Comparison of ENCODE assay signal across 8 cellular contexts in the genomic region with DNA sequence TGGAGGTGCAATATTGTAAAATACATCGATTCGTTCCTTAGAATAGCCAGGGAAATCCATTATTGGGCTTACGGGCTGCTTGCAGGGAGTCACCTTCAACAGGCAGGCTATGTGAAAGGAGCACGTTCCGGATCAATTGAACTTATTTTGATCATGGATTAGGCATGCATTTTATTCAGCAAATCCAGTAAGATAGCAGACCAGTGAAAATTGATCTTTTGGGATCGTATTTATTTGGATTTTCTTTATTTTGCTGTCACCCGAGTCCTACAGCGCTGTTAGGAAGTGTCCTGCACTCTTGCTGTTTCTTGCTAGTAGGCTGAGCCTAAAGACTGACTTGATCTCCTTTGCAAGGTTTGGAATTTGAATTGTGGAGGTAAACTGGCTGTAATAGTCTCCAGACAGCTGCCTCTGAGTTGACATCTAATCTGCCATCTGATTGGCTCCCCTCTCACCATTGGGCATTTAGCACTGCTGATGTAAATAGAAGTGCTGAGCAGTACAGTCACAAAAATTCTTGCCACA. TPM values are rescaled to one million over a fixed set of nuclear protein-coding genes. Genes with fewer than 3 reads are reported as not detected.
DNase-seq lines count a peak whose midpoint lies in the region; ATAC-seq, FAIRE-seq and TF ChIP-seq lines count a peak whose summit lies in the region.

No MANE protein-coding gene starts in this region.

- H4K8ac ChIP-seq in H1 (ENCODE audit: extremely low read depth, insufficient read depth, low read length) = no peak overlapping the region

- POLR2A ChIA-PET in activated CD4-positive, alpha-beta T cell treated with anti-CD3 and anti-CD28 coated beads, Interleukin-2, amount 10 ng/mL, durations not matched to agents 7 days and 5 days (lab: Charles Lee) = interaction anchor here (1.2 kb wide), 1 partner anchor 241 kb away, joined by 7 read pairs; no protein-coding TSS in a partner anchor
- POLR2A ChIA-PET in H1 (lab: Charles Lee; ENCODE audit: partially characterized antibody) = interaction anchor here (0.8 to 4.7 kb wide), 8 partner anchors 8 to 117 kb away, joined by 3 to 32 read pairs (median 6); no protein-coding TSS in a partner anchor

- no peaks in the 10 kb centered on the region; the same call in 1 of the 2 replicates for H3K79me1 ChIP-seq in H1 (ENCODE audit: low read depth, low read length)

- no peaks in the 10 kb centered on the region for H3K9me3 Mint-ChIP-seq in activated CD4-positive, alpha-beta T cell treated with anti-CD3 and anti-CD28 coated beads, Interleukin-2, amount 10 ng/mL, durations not matched to agents 7 days and 5 days
- no peaks in the 10 kb centered on the region for H3K9me3 Mint-ChIP-seq in stimulated activated naive CD8-positive, alpha-beta T cell treated with anti-CD3 and anti-CD28 coated beads, Interleukin-15, Interleukin-2, amounts not matched to agents 100 ng/mL and 50 ng/mL, for 24 hours

- H2BK5ac ChIP-seq in H1 (ENCODE audit: low read depth, low read length) = 0 out of 2 replicates have a peak overlapping the region, but pooled peaks have one; percentile 13

- H3K18ac ChIP-seq in H1 (ENCODE audit: extremely low read depth, low read length) = no peak overlapping the region

- WGBS in H1 (ENCODE audit: extremely low coverage in 1 of 2, insufficient coverage in 1 of 2, insufficient read length in 1 of 2, insufficient replicate concordance in 2 of 2, low coverage in 1 of 2, low lambda C conversion rate in 2 of 2, missing lambda C conversion rate in 1 of 2), 2 experiments = 3% methylated on average over 8 of the region's 8 CpGs; no CpG with 5 or more reads in 1 of the 2 experiments
- whole genome bisulfite sequencing in lung, 2 donors = 1% methylated on average over 8 of the region's 8 CpGs

- peak overlapping the region; percentile 87 to 89 for H3K4me2 ChIP-seq in H1 (ENCODE audit: insufficient read depth in 1 of 2, low read depth in 2 of 2, low read length in 2 of 2)

- no peak overlapping the region for H2BK20ac ChIP-seq in H1 (ENCODE audit: low read length)

- H3K4ac ChIP-seq in H1 (replicated peaks; ENCODE audit: insufficient read length, low read depth, low read length) = no peak overlapping the region

- H3K23me2 ChIP-seq in H1 (ENCODE audit: low read depth, low read length) = peaks cover 6% of the 10 kb centered on the region; the same call in 1 of the 2 replicates

- no peak overlapping the region for H4K91ac ChIP-seq in H1 (replicated peaks; ENCODE audit: insufficient read length, low read length)

- ATAC-seq in GM19455 (IDR thresholded peaks at IDR 0.05; ENCODE audit: unreplicated experiment) = peak; percentile 43
- ATAC-seq in HG03565 (IDR thresholded peaks at IDR 0.05; ENCODE audit: unreplicated experiment) = peak; percentile 48
- peak; percentile 45 for ATAC-seq in lung (ENCODE audit: insufficient read depth, low FRiP score)

- H2AK5ac ChIP-seq in H1 (ENCODE audit: low read depth, low read length) = no peak overlapping the region

- H2BK12ac ChIP-seq in H1 (ENCODE audit: low read depth, low read length) = 0 out of 2 replicates have a peak overlapping the region, but pooled peaks have one; percentile 22

- H3K4me3 ChIP-seq in H1 (ENCODE audit: extremely low read depth in 1 of 4, insufficient read depth in 2 of 4, low read depth in 3 of 4, low read length in 4 of 4) = peak overlapping the region; percentile 85 to 95 (median 90)
- peak overlapping the region; percentile 98 for H3K4me3 ChIP-seq in lung

- peak overlapping the region; percentile 25 for H4K5ac ChIP-seq in H1 (ENCODE audit: insufficient read length, low read depth, low read length)

- FAIRE-seq in H1 (lab: Jason Lieb, UNC) = peak; percentile 88

- H3K27ac ChIP-seq in H1 (ENCODE audit: low read depth, low read length) (no peak overlapping the region), lung (ENCODE audit: low read depth in 1 of 2, low read length in 1 of 2) (peak overlapping the region; percentile 100)

- CTCF ChIA-PET in activated CD4-positive, alpha-beta T cell treated with anti-CD3 and anti-CD28 coated beads, Interleukin-2, amount 10 ng/mL, durations not matched to agents 7 days and 5 days (lab: Charles Lee) = no interaction called here
- CTCF ChIA-PET in H1 (lab: Charles Lee; ENCODE audit: partially characterized antibody) = interaction anchor here (1.1 kb wide), 1 partner anchor 77 kb away, joined by 3 read pairs; no protein-coding TSS in a partner anchor

- H4K20me1 ChIP-seq in H1 (replicated peaks in 1 of 2; ENCODE audit: control insufficient read depth in 1 of 2, insufficient read depth in 2 of 2, low read length in 2 of 2) = peaks cover 3 to 4% of the 10 kb centered on the region in 2 experiments

- H3K14ac ChIP-seq in H1 (ENCODE audit: insufficient read length) = no peak overlapping the region

- H3K27me3 ChIP-seq in H1 (replicated peaks in 1 of 4; ENCODE audit: control insufficient read depth in 3 of 4, extremely low read depth in 1 of 4, insufficient read depth in 3 of 4, low read length in 3 of 4) (no peaks in the 10 kb centered on the region), lung (ENCODE audit: control insufficient read depth, insufficient read depth) (no peaks in the 10 kb centered on the region)

- no peak; a peak in 1 of 4 replicates for TF ChIP-seq RAD21 in H1 (IDR thresholded peaks at IDR 0.05 in 1 of 2, conservative IDR thresholded peaks at IDR 0.05 in 1 of 2; ENCODE audit: low read depth in 2 of 2, low read length in 2 of 2)

- H3K4me1 ChIP-seq in H1 (replicated peaks in 1 of 4; ENCODE audit: control insufficient read depth in 3 of 4, insufficient read depth in 4 of 4, low read length in 3 of 4) (peaks cover 2 to 16% (median 9%) of the 10 kb centered on the region in 4 experiments; a peak in 4 of 7 replicates), lung (ENCODE audit: control insufficient read depth in 2 of 2, insufficient read depth in 2 of 2, low read length in 2 of 2) (peaks cover 3 to 5% of the 10 kb centered on the region in 2 donors)

- DNase-seq in D341Med (ENCODE audit: low spot score) (peak; percentile 67), NCI-H526 (lab: John Stamatoyannopoulos, UW) (peak; percentile 90 to 93), H1 (ENCODE audit: low read depth in 1 of 2, low spot score in 2 of 2) (no peak), lung (ENCODE audit: low spot score) (peak; percentile 56)
- peak; percentile 76 for DNase-seq in activated CD4-positive, alpha-beta T cell treated with anti-CD3 and anti-CD28 coated beads, Interleukin-2, amount 10 ng/mL, durations not matched to agents 7 days and 5 days

- peaks cover 8 to 73% of the 10 kb centered on the region in 2 experiments; a peak in 3 of 4 replicates for H3K79me2 ChIP-seq in H1 (ENCODE audit: control insufficient read depth in 1 of 2, insufficient read depth in 2 of 2, low read length in 2 of 2)

- peak overlapping the region; percentile 54 to 87 (median 71); a peak in 6 of 7 replicates for H3K9ac ChIP-seq in H1 (replicated peaks in 1 of 4; ENCODE audit: extremely low read depth in 1 of 4, low read depth in 3 of 4, low read length in 3 of 4)

- H3K36me3 ChIP-seq in H1 (ENCODE audit: control insufficient read depth in 2 of 4, insufficient read depth in 4 of 4, low read length in 3 of 4) = peaks cover 0 to 4% (median 0%) of the 10 kb centered on the region in 4 experiments; a peak in 1 of 8 replicates
- peaks cover 0 to 1% of the 10 kb centered on the region in 2 donors for H3K36me3 ChIP-seq in lung (ENCODE audit: control insufficient read depth in 2 of 2, insufficient read depth in 2 of 2, low read length in 2 of 2)

- H3K9me3 ChIP-seq in H1 (ENCODE audit: insufficient read depth in 2 of 2, low read depth in 1 of 2, low read length in 1 of 2) (no peaks in the 10 kb centered on the region), lung (ENCODE audit: control insufficient read depth in 2 of 2, insufficient read depth in 1 of 2, low read length in 1 of 2) (no peaks in the 10 kb centered on the region)

- H2BK120ac ChIP-seq in H1 (replicated peaks; ENCODE audit: low read depth, low read length) = no peak overlapping the region

- no peak overlapping the region for H2AFZ ChIP-seq in H1 (ENCODE audit: low read length)

- peak in 1 of 2 experiments; percentile 42; a peak in 2 of 3 replicates for TF ChIP-seq POLR2A in H1 (IDR thresholded peaks at IDR 0.05; ENCODE audit: control extremely low read depth in 1 of 2, low read depth in 2 of 2, low read length in 2 of 2)

- peaks cover 14% of the 10 kb centered on the region for H3K36me3 Mint-ChIP-seq in activated CD4-positive, alpha-beta T cell treated with anti-CD3 and anti-CD28 coated beads, Interleukin-2, amount 10 ng/mL, durations not matched to agents 7 days and 5 days (ENCODE audit: low read depth)
- H3K36me3 Mint-ChIP-seq in stimulated activated naive CD8-positive, alpha-beta T cell treated with anti-CD3 and anti-CD28 coated beads, Interleukin-15, Interleukin-2, amounts not matched to agents 100 ng/mL and 50 ng/mL, for 24 hours (ENCODE audit: low read depth) = peaks cover 9% of the 10 kb centered on the region

- H3K4me3 Mint-ChIP-seq in activated CD4-positive, alpha-beta T cell treated with anti-CD3 and anti-CD28 coated beads, Interleukin-2, amount 10 ng/mL, durations not matched to agents 7 days and 5 days = peak overlapping the region; percentile 79
- H3K4me3 Mint-ChIP-seq in stimulated activated naive CD8-positive, alpha-beta T cell treated with anti-CD3 and anti-CD28 coated beads, Interleukin-15, Interleukin-2, amounts not matched to agents 100 ng/mL and 50 ng/mL, for 24 hours = peak overlapping the region; percentile 88

- TF ChIP-seq EP300 in H1 (IDR thresholded peaks at IDR 0.05; ENCODE audit: borderline replicate concordance in 1 of 2, low read depth in 2 of 2, low read length in 2 of 2) = no peak

- no peak overlapping the region for H3K23ac ChIP-seq in H1 (ENCODE audit: insufficient read length)

- no peaks in the 10 kb centered on the region for H3K27me3 Mint-ChIP-seq in activated CD4-positive, alpha-beta T cell treated with anti-CD3 and anti-CD28 coated beads, Interleukin-2, amount 10 ng/mL, durations not matched to agents 7 days and 5 days
- H3K27me3 Mint-ChIP-seq in stimulated activated naive CD8-positive, alpha-beta T cell treated with anti-CD3 and anti-CD28 coated beads, Interleukin-15, Interleukin-2, amounts not matched to agents 100 ng/mL and 50 ng/mL, for 24 hours = no peaks in the 10 kb centered on the region

- peaks cover 46% of the 10 kb centered on the region for H3K4me1 Mint-ChIP-seq in activated CD4-positive, alpha-beta T cell treated with anti-CD3 and anti-CD28 coated beads, Interleukin-2, amount 10 ng/mL, durations not matched to agents 7 days and 5 days
- H3K4me1 Mint-ChIP-seq in stimulated activated naive CD8-positive, alpha-beta T cell treated with anti-CD3 and anti-CD28 coated beads, Interleukin-15, Interleukin-2, amounts not matched to agents 100 ng/mL and 50 ng/mL, for 24 hours (ENCODE audit: low read depth) = peaks cover 54% of the 10 kb centered on the region

- no peak overlapping the region for H2BK15ac ChIP-seq in H1 (ENCODE audit: low read length)

- no peak overlapping the region for H3K56ac ChIP-seq in H1 (replicated peaks; ENCODE audit: insufficient read length, low read depth, low read length)

- H3K27ac Mint-ChIP-seq in activated CD4-positive, alpha-beta T cell treated with anti-CD3 and anti-CD28 coated beads, Interleukin-2, amount 10 ng/mL, durations not matched to agents 7 days and 5 days = peak overlapping the region; percentile 89
- H3K27ac Mint-ChIP-seq in stimulated activated naive CD8-positive, alpha-beta T cell treated with anti-CD3 and anti-CD28 coated beads, Interleukin-15, Interleukin-2, amounts not matched to agents 100 ng/mL and 50 ng/mL, for 24 hours = peak overlapping the region; percentile 85

- no peak for TF ChIP-seq CTCF in H1 (IDR thresholded peaks at IDR 0.05; ENCODE audit: control extremely low read depth in 1 of 3, insufficient read depth in 1 of 3, low read depth in 1 of 3, low read length in 3 of 3)
- no peak for TF ChIP-seq CTCF in lung (IDR thresholded peaks at IDR 0.05; ENCODE audit: control extremely low read depth, extremely low read depth)

RNA-seq across cellular contexts. Expression of a gene that starts 3.0 kb away (rescaled TPM):
- 10 to 100 TPM; 76.8 to 89.6 TPM for total RNA-seq in activated CD4-positive, alpha-beta T cell treated with anti-CD3 and anti-CD28 coated beads, Interleukin-2, amount 10 ng/mL, durations not matched to agents 7 days and 5 days
- total RNA-seq in H1 (2021; fragmentation: NEBNext Ultra II Directional; extraction: Animal tissue kit (Norgen Biotek cat#: 25700)) = 70.3 and 71.2 TPM in 2 replicates
- polyA plus RNA-seq in H1 (2011; rRNA removed) (24.3 and 32.2 TPM in 2 replicates), lung (10 to 100 TPM; 10.5 to 19.7 TPM)
- 23.8 TPM for polyA plus RNA-seq in H1 (2011; cell fraction: cytosol; rRNA removed)
- 72.6 TPM for polyA plus RNA-seq in H1 (2011; cell fraction: nucleus; rRNA removed)
- 39.0 to 46.3 TPM (median 43.7 TPM) in 4 replicates for polyA plus RNA-seq in H1 (2012, experiment 1 of 2)
- polyA plus RNA-seq in H1 (2012, experiment 2 of 2) = 7.0 TPM
- polyA plus RNA-seq in H1 (2013, experiment 1 of 2) = 29.4 TPM
- 29.7 TPM for polyA plus RNA-seq in H1 (2013, experiment 2 of 2)
- polyA minus RNA-seq in H1 (2011; rRNA and poly(A)+ RNA removed) = 124 and 131 TPM in 2 replicates
- polyA minus RNA-seq in H1 (2011; cell fraction: cytosol; rRNA and poly(A)+ RNA removed) = 103 TPM
- polyA minus RNA-seq in H1 (2011; cell fraction: nucleus; rRNA and poly(A)+ RNA removed) = 315 TPM
- 100 to 1,000 TPM in 1 of 2 donors, 10 to 100 TPM in 1; 82.0 to 239 TPM for total RNA-seq in lung

Comparison
In these comparisons a context has a peak if more than half of its experiments do, and no peak if none do; other contexts are left out.
1. DNase-seq: peak in D341Med (single experiment), NCI-H526 (2 of 2), activated CD4-positive, alpha-beta T cell treated with anti-CD3 and anti-CD28 coated beads, Interleukin-2, amount 10 ng/mL, durations not matched to agents 7 days and 5 days (single experiment) and lung (single experiment); none in H1 (0 of 2).
2. Peak in every context shown above with its lines, with median percentiles within 50 percentile points of each other: ATAC-seq.